Comparison of ENCODE assay signal across 15 cellular contexts in genomic region chr7:71486856-71487628, GRCh38.
DNase-seq lines count a peak whose midpoint lies in the region; ATAC-seq and TF ChIP-seq lines count a peak whose summit lies in the region.
"Had no signal": no experiment of that assay in that cellular context is flagged by ENCODE, and none has a peak within 500 bp of the region (broad histone marks: within the 10 kb centered on the region; RNA-seq: fewer than 3 reads in every experiment).

No MANE protein-coding gene starts in this region.

- H3K36me3 ChIP-seq in osteoblast (ENCODE audit: insufficient read depth, low read length), result no peaks in the 10 kb centered on the region

- H2AFZ ChIP-seq in osteoblast (ENCODE audit: low read length), result peak overlapping the region; percentile 80

- ATAC-seq in GM18873 (IDR thresholded peaks at IDR 0.05; ENCODE audit: low FRiP score, unreplicated experiment) (no peak), HG02938 (IDR thresholded peaks at IDR 0.05; ENCODE audit: unreplicated experiment) (no peak), GM18868 (IDR thresholded peaks at IDR 0.05; ENCODE audit: unreplicated experiment) (no peak)
- ATAC-seq: left colon had no signal

- no peak overlapping the region for H3K4me3 ChIP-seq in osteoblast (ENCODE audit: insufficient read depth, low read length)
- H3K4me3 ChIP-seq: dorsolateral prefrontal cortex had no signal

- DNase-seq in AG08396 (ENCODE audit: low spot score) (peak; percentile 6), RPMI7951 (ENCODE audit: low read depth) (peak; percentile 49), fibroblast of peridontal ligament (ENCODE audit: extremely low read depth) (peak; percentile 46), osteoblast (ENCODE audit: insufficient read length, low spot score, missing footprints) (peak; percentile 75), NCI-H526 treated with DMSO at 0.1 percent for 48 hours (lab: John Stamatoyannopoulos, UW) (no peak)
- DNase-seq: activated B cell treated with CpG ODN at 0.5 μM for 24 hours; activated CD8-positive, alpha-beta memory T cell treated with anti-CD3 and anti-CD28 coated beads, Interleukin-2, amount 50 U/mL, for 4 hours; DMS153; NCI-H2107 had no signal

- no peaks in the 10 kb centered on the region for H3K27me3 ChIP-seq in osteoblast (ENCODE audit: insufficient read depth, low read length)
- H3K27me3 ChIP-seq: dorsolateral prefrontal cortex had no signal

- TF ChIP-seq CTCF in osteoblast (IDR thresholded peaks at IDR 0.05; ENCODE audit: extremely low read depth, low read depth, low read length), result no peak

- H4K20me1 ChIP-seq in osteoblast (ENCODE audit: insufficient read depth, low read length), result peaks cover 2% of the 10 kb centered on the region

- H3K9me3 ChIP-seq in osteoblast (ENCODE audit: low read depth, low read length), result no peaks in the 10 kb centered on the region

- H3K4me2 ChIP-seq in osteoblast (ENCODE audit: insufficient read depth, low read length), result peak overlapping the region; percentile 66

- H3K27ac ChIP-seq in osteoblast (ENCODE audit: low read depth, low read length), result peak overlapping the region; percentile 90
- H3K27ac ChIP-seq: HL-60 had no signal

- H3K4me1 ChIP-seq in osteoblast (ENCODE audit: insufficient read depth, low read length), result peaks cover 15% of the 10 kb centered on the region

- no peaks in the 10 kb centered on the region for H3K79me2 ChIP-seq in osteoblast (ENCODE audit: insufficient read depth, low read length)
